In the genomic region with DNA sequence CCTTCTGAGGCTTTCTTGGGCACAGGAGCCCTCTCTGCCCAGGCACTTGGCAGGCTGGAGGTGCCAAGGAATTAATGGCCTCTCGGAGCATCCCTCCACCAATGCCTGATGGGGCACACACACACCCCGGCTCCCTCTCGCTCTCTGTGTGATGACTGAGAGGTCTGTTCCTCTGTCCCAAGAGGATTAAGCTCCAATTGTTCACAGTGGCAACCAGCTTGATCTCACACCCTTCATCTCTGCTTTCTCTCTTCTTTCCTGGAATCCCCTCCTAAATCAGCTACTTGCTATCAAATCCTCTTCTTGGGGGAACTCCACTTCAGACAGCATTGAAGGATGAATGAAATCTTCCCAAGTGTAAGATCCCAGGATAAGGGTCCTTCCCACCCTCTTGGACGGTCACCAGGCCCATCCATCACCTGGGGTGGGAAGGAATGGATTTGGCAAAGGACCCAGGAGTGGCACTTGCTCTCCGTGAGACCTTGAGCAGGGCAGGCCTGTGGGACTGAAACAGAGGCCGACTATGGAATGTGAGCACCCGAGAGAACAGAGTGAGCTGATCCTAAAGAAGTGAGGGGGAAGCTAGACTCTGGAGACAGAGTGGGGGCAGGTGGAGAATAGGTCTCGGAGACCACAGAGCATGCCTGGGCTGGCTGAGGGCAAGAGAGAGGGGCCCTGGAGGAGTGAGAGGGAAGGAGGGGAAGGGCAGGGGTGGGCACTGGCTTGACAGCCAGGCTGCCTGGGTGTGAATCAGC, we compare ENCODE assay signal across 15 cellular contexts.
DNase-seq lines count a peak whose midpoint lies in the region; ATAC-seq lines count a peak whose summit lies in the region.
"Had no signal": no experiment of that assay in that cellular context is flagged by ENCODE, and none has a peak within 500 bp of the region (broad histone marks: within the 10 kb centered on the region; RNA-seq: fewer than 3 reads in every experiment).

No MANE protein-coding gene starts in this region.

- peak overlapping the region; percentile 1 for H3K56ac ChIP-seq in mesendoderm (ENCODE audit: low read length)

- H3K27ac ChIP-seq in mesendoderm (ENCODE audit: low read depth, low read length), result no peak overlapping the region
- H3K27ac ChIP-seq: BLaER1 had no signal

- no peak overlapping the region for H4K5ac ChIP-seq in mesendoderm (ENCODE audit: low read length)

- no peak overlapping the region for H3K4ac ChIP-seq in mesendoderm (ENCODE audit: low read depth, low read length)

- H3K27me3 ChIP-seq in mesendoderm (ENCODE audit: insufficient read depth, low read length, poor library complexity), result no peaks in the 10 kb centered on the region
- H3K27me3 ChIP-seq: BLaER1 had no signal

- WGBS in mesendoderm (ENCODE audit: extremely low coverage, insufficient coverage, low lambda C conversion rate), result no CpG with 5 or more reads among the region's 8 CpGs

- H3K9ac ChIP-seq in mesendoderm (ENCODE audit: low read length), result no peak overlapping the region
- H3K9ac ChIP-seq: BLaER1 had no signal

- no peak overlapping the region for H2AK5ac ChIP-seq in mesendoderm (ENCODE audit: low read length)

- no peak overlapping the region for H3K23ac ChIP-seq in mesendoderm (ENCODE audit: low read length)

- H3K4me3 ChIP-seq in mesendoderm (ENCODE audit: low read length), result no peak overlapping the region
- H3K4me3 ChIP-seq: BLaER1, HAP-1 had no signal

- no peaks in the 10 kb centered on the region for H3K36me3 ChIP-seq in mesendoderm (ENCODE audit: control insufficient read depth, insufficient read depth, low read length)
- H3K36me3 ChIP-seq: BLaER1, HAP-1 had no signal

- no peak overlapping the region for H3K4me2 ChIP-seq in mesendoderm (ENCODE audit: low read length)
- H3K4me2 ChIP-seq: BLaER1 had no signal

- H4K8ac ChIP-seq in mesendoderm (ENCODE audit: low read depth, low read length), result no peak overlapping the region

- H3K79me1 ChIP-seq in mesendoderm (ENCODE audit: low read length), result no peaks in the 10 kb centered on the region

- no peak overlapping the region for H3K18ac ChIP-seq in mesendoderm (ENCODE audit: low read length)

- intact Hi-C loops in sciatic nerve (cut with DNase I), result no loop called here

- ATAC-seq in sciatic nerve, result no peak
- ATAC-seq: HepG2 had no signal

- H2BK5ac ChIP-seq in mesendoderm (ENCODE audit: low read length), result no peak overlapping the region

- DNase-seq in NCI-H2171 treated with DMSO at 0.1 percent for 48 hours (lab: John Stamatoyannopoulos, UW) (peak; percentile 12), NCI-H2171 (lab: John Stamatoyannopoulos, UW) (no peak), NCI-H69 (lab: John Stamatoyannopoulos, UW) (peak; percentile 39), mesendoderm (peak; percentile 61), sciatic nerve (ENCODE audit: low spot score) (no peak), germinal center (ENCODE audit: low spot score) (no peak), kidney glomerular epithelial cell (lab: John Stamatoyannopoulos, UW) (no peak)
- DNase-seq: 8988T; CD4-positive, alpha-beta memory T cell; DMS153; DND-41; EL had no signal

- peaks cover 15% of the 10 kb centered on the region for H3K4me1 ChIP-seq in mesendoderm (ENCODE audit: control insufficient read depth, low read depth, low read length)
- H3K4me1 ChIP-seq: HAP-1 had no signal

- H3K79me2 ChIP-seq in mesendoderm (ENCODE audit: control insufficient read depth, insufficient read depth, low read length), result no peaks in the 10 kb centered on the region

- no peak overlapping the region for H2BK120ac ChIP-seq in mesendoderm (ENCODE audit: low read depth, low read length)

- H2BK15ac ChIP-seq in mesendoderm (replicated peaks; ENCODE audit: low read depth), result no peak overlapping the region

Comparison
In these comparisons a context has a peak if more than half of its experiments do, and no peak if none do; other contexts are left out.
1. DNase-seq: peak in NCI-H2171 treated with DMSO at 0.1 percent for 48 hours (single experiment), NCI-H69 (single experiment) and mesendoderm (single experiment); none in NCI-H2171 (single experiment), sciatic nerve (single experiment), germinal center (single experiment) and kidney glomerular epithelial cell (single experiment).